Comparison of ENCODE assay signal across 1 cellular context in genomic region chr14:100864960-100865681, GRCh38.
TF ChIP-seq lines count a peak whose summit lies in the region.

No MANE protein-coding gene starts in this region.

TF ChIP-seq in HEK293, 187 proteins besides CTCF, POLR2A, EP300 and RAD21 (continued from another document):
- TF ChIP-seq, protein P1, sequence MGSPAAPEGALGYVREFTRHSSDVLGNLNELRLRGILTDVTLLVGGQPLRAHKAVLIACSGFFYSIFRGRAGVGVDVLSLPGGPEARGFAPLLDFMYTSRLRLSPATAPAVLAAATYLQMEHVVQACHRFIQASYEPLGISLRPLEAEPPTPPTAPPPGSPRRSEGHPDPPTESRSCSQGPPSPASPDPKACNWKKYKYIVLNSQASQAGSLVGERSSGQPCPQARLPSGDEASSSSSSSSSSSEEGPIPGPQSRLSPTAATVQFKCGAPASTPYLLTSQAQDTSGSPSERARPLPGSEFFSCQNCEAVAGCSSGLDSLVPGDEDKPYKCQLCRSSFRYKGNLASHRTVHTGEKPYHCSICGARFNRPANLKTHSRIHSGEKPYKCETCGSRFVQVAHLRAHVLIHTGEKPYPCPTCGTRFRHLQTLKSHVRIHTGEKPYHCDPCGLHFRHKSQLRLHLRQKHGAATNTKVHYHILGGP (tag by site-specific recombination; IDR thresholded peaks at IDR 0.05) = 0 out of 2 replicates have a peak, but pooled peaks have one; percentile 24
